In the genomic region with DNA sequence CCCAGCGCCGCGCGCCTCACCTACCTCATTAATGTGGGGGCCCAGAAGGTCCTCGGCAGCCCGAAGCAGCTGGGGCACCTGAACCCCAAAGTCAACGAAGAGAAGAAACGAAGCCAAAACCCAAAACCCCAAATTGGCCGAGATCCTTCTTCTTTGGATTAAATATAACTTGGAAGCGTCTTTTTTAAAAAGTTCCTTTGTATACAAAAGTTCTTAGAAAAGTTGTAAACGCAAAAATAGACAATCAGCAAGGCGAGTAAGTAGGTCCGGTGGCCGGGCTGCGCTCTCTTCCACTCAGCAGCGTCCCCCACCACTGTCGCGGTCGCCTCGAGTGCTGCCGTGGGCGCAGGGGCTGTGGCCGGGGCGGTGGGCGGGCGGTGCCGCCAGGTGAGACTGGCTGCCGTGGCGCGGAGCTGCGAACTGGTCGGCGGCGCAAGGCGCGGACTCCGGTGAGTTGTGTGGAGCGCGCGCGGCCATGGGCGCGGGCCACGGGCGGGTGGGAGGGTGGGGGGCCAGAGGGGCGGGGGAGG, we compare ENCODE assay signal across 8 cellular contexts. TPM values are rescaled to one million over a fixed set of nuclear protein-coding genes. Genes with fewer than 3 reads are reported as not detected.
A peak's percentile ranks its signal among the peaks of the same experiment; 100 is the strongest.
DNase-seq lines count a peak whose midpoint lies in the region; ATAC-seq, FAIRE-seq and TF ChIP-seq lines count a peak whose summit lies in the region.

No MANE protein-coding gene starts in this region.

- no peaks in the 10 kb centered on the region for H3K36me3 Mint-ChIP-seq in astrocyte (ENCODE audit: low read depth, unreplicated experiment)

- H2AFZ ChIP-seq in astrocyte (ENCODE audit: low read depth, low read length) = peak overlapping the region; percentile 57

- H3K27ac ChIP-seq in astrocyte (ENCODE audit: low read depth, low read length) (no peak overlapping the region), liver (ENCODE audit: low read depth in 1 of 2, low read length in 2 of 2) (peak overlapping the region; percentile 15 to 77), tibial nerve (peak overlapping the region; percentile 66 to 94 (median 92))

- TF ChIP-seq CTCF in AG09309 (IDR thresholded peaks at IDR 0.05; ENCODE audit: control insufficient read depth, insufficient read depth, low read depth, low read length, missing control alignments) (no peak), astrocyte (IDR thresholded peaks at IDR 0.05; ENCODE audit: insufficient read depth, low read depth, low read length) (no peak), liver (IDR thresholded peaks at IDR 0.05; ENCODE audit: low read depth, low read length, missing input control) (no peak), tibial nerve (IDR thresholded peaks at IDR 0.05) (no peak)

- peak overlapping the region; percentile 81 for H3K9ac ChIP-seq in astrocyte (ENCODE audit: low read length)
- peak overlapping the region; percentile 66 to 82 for H3K9ac ChIP-seq in liver (ENCODE audit: low read depth in 1 of 2, low read length in 2 of 2)

- no peak for TF ChIP-seq EP300 in tibial nerve (IDR thresholded peaks at IDR 0.05)

- H3K79me2 ChIP-seq in astrocyte (ENCODE audit: insufficient read depth, low read length) = no peaks in the 10 kb centered on the region

- H3K27me3 Mint-ChIP-seq in astrocyte (ENCODE audit: low read depth, unreplicated experiment) = peaks cover 28% of the 10 kb centered on the region

- no peak for TF ChIP-seq POLR2A in tibial nerve (IDR thresholded peaks at IDR 0.05)

- H4K20me1 ChIP-seq in astrocyte (ENCODE audit: insufficient read depth, low read length) = peaks cover 6% of the 10 kb centered on the region

- peak overlapping the region; percentile 83 for H3K4me3 Mint-ChIP-seq in astrocyte (ENCODE audit: unreplicated experiment)

- no peaks in the 10 kb centered on the region for H3K4me1 Mint-ChIP-seq in astrocyte (ENCODE audit: low read depth, unreplicated experiment)

- TF ChIP-seq RAD21 in liver (IDR thresholded peaks at IDR 0.05) = no peak

- DNase-seq in AG09309 (ENCODE audit: low read depth) (no peak), astrocyte (ENCODE audit: low read depth) (no peak), tibial nerve (ENCODE audit: low spot score in 2 of 2) (no peak), NCI-H2029 treated with DMSO at 0.1 percent for 48 hours (lab: John Stamatoyannopoulos, UW) (no peak), NCI-H187 (lab: John Stamatoyannopoulos, UW) (no peak)

- peak overlapping the region; percentile 92 for H3K4me2 ChIP-seq in astrocyte (ENCODE audit: low read length)

- H3K36me3 ChIP-seq in astrocyte (ENCODE audit: insufficient read depth, low read length) = no peaks in the 10 kb centered on the region
- H3K36me3 ChIP-seq in liver (ENCODE audit: control insufficient read depth in 4 of 4, insufficient read depth in 3 of 4, low read depth in 1 of 4, low read length in 3 of 4) = peaks cover 0 to 5% (median 0%) of the 10 kb centered on the region in 4 donors
- peaks cover 0 to 32% (median 0%) of the 10 kb centered on the region in 3 donors for H3K36me3 ChIP-seq in tibial nerve

- no peaks in the 10 kb centered on the region for H3K9me3 Mint-ChIP-seq in astrocyte (ENCODE audit: unreplicated experiment)

- H3K9me3 ChIP-seq in astrocyte (ENCODE audit: insufficient read depth, low read depth, low read length) (no peaks in the 10 kb centered on the region), liver (ENCODE audit: control insufficient read depth in 4 of 4, low read length in 3 of 4) (no peaks in the 10 kb centered on the region), tibial nerve (no peaks in the 10 kb centered on the region)

- H3K27me3 ChIP-seq in astrocyte (ENCODE audit: insufficient read depth, low read length) (peaks cover 27% of the 10 kb centered on the region), liver (ENCODE audit: control insufficient read depth in 4 of 4, insufficient read depth in 4 of 4, low read length in 3 of 4) (peaks cover 0 to 5% (median 0%) of the 10 kb centered on the region in 4 donors), tibial nerve (no peaks in the 10 kb centered on the region)

- no peak overlapping the region for H3K27ac Mint-ChIP-seq in astrocyte (ENCODE audit: unreplicated experiment)

- no peak for FAIRE-seq in astrocyte (lab: Jason Lieb, UNC)

- 2% methylated on average over 46 of the region's 46 CpGs for WGBS in liver
- 1% methylated on average over 23 to 27 of the region's 46 CpGs for WGBS in tibial nerve, 2 donors

- ATAC-seq in GM19372 (IDR thresholded peaks at IDR 0.05; ENCODE audit: low read depth, unreplicated experiment) (peak; percentile 36), HG03432 (IDR thresholded peaks at IDR 0.05; ENCODE audit: unreplicated experiment) (peak; percentile 39)

- peak overlapping the region; percentile 96 for H3K4me3 ChIP-seq in AG09309 (ENCODE audit: control insufficient read depth, low read depth, low read length)
- H3K4me3 ChIP-seq in astrocyte (ENCODE audit: insufficient read depth, low read depth, low read length) = peak overlapping the region; percentile 64
- peak overlapping the region; percentile 38 to 73 (median 47) for H3K4me3 ChIP-seq in liver (ENCODE audit: low read depth in 1 of 3, low read length in 3 of 3)
- H3K4me3 ChIP-seq in tibial nerve = peak overlapping the region; percentile 55 to 85 (median 70)

- H3K4me1 ChIP-seq in astrocyte (ENCODE audit: insufficient read depth, low read length) = peaks cover 21% of the 10 kb centered on the region
- peaks cover 11 to 39% (median 22%) of the 10 kb centered on the region in 4 donors for H3K4me1 ChIP-seq in liver (ENCODE audit: control insufficient read depth in 4 of 4, insufficient read depth in 4 of 4, low read length in 3 of 4)
- peaks cover 0 to 54% (median 13%) of the 10 kb centered on the region in 4 donors for H3K4me1 ChIP-seq in tibial nerve

TF ChIP-seq in liver, 16 proteins besides CTCF, POLR2A, EP300 and RAD21:
- TF ChIP-seq MAX (IDR thresholded peaks at IDR 0.05) = no peak
- TF ChIP-seq YY1 (IDR thresholded peaks at IDR 0.05) = no peak
- no peak for TF ChIP-seq HNF4G (IDR thresholded peaks at IDR 0.05)
- TF ChIP-seq SP1 (IDR thresholded peaks at IDR 0.05) = no peak
- TF ChIP-seq REST (IDR thresholded peaks at IDR 0.05) = no peak
- no peak for TF ChIP-seq GABPA (IDR thresholded peaks at IDR 0.05 in 1 of 2, conservative IDR thresholded peaks at IDR 0.05 in 1 of 2)
- TF ChIP-seq, protein P1, sequence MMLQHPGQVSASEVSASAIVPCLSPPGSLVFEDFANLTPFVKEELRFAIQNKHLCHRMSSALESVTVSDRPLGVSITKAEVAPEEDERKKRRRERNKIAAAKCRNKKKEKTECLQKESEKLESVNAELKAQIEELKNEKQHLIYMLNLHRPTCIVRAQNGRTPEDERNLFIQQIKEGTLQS (IDR thresholded peaks at IDR 0.05) = no peak
- no peak for TF ChIP-seq TAF1 (conservative IDR thresholded peaks at IDR 0.05)
- no peak for TF ChIP-seq ZBTB33 (IDR thresholded peaks at IDR 0.05)
- no peak for TF ChIP-seq HNF4A (conservative IDR thresholded peaks at IDR 0.05)
- TF ChIP-seq RXRA (IDR thresholded peaks at IDR 0.05) = no peak
- TF ChIP-seq EGR1 (IDR thresholded peaks at IDR 0.05; ENCODE audit: low read depth in 2 of 2) = no peak
- no peak for TF ChIP-seq NR2F2 (IDR thresholded peaks at IDR 0.05)
- no peak for TF ChIP-seq FOXA2 (IDR thresholded peaks at IDR 0.05)
- TF ChIP-seq FOXA1 (IDR thresholded peaks at IDR 0.05) = no peak
- no peak for TF ChIP-seq JUND (IDR thresholded peaks at IDR 0.05)

RNA-seq across cellular contexts. Expression of gene KLF4, which starts 0.4 kb away (rescaled TPM):
- total RNA-seq in astrocyte (3.2 and 4.4 TPM in 2 replicates), liver (1 to 10 TPM; 3.8 to 7.4 TPM), tibial nerve (100 to 1,000 TPM in 2 of 4 donors, 10 to 100 TPM in 2; 90.6 to 123 (median 106) TPM)
- polyA plus RNA-seq in liver = 1 to 10 TPM; 1.1 to 2.7 TPM

Comparison
In these comparisons a context has a peak if more than half of its experiments do, and no peak if none do; other contexts are left out.
1. RNA of gene KLF4, which starts 0.4 kb away (total RNA-seq): 90.6 to 123 TPM in tibial nerve; 3.8 to 7.4 TPM in liver and 3.2 to 4.4 TPM in astrocyte; every median in the first group is over 10 times any median in the second.
2. Peak in every context shown above with its lines, with median percentiles within 50 percentile points of each other: H3K4me3 ChIP-seq.